1 cellular context compared by ENCODE assay signal in the genomic region with DNA sequence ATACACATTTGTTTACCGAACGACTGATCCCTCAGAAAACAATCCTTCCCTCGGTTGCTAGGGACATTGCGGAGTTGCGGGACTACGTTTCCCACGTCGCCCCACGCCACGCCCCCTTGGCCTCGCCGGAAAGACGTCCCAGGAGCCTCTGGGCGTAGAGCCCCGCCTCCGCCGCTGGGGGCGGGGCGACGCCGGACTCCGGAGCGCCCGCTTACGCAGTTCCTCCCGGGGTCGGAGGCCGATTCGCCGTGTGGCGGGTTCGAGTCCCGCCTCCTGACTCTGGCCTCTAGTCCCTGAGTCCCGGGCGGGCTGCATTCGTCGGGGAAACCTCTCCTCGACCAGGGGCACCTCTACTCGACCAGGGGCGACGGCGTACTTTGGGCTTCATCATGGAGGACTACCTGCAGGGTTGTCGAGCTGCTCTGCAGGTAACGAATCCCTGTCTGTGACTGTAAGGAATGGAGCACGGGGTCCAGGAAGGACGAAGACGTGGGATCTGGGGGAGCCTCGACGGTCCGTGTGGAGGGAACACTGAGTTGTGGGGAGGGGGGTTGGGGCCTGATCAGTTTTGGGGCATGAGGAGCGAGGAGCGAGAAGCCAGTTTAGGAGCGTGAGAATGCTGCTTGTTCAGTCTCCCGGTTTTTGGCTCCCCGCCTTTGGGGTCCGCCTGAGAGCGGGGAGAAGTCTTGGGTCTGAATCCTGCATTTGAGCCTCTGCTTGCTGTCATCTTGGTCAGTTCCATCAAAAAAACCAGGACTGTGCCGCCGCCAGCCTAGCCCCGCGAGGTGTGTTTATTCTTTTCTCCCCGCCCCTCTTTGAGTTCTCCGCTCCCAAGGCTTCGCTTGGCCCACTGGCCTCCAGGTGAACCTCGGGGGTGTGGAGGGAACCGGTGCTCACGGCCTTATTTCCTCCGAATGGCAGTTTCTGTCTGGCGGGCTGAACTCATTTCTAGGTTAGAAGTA.
TF ChIP-seq lines count a peak whose summit lies in the region.

A gene with protein sequence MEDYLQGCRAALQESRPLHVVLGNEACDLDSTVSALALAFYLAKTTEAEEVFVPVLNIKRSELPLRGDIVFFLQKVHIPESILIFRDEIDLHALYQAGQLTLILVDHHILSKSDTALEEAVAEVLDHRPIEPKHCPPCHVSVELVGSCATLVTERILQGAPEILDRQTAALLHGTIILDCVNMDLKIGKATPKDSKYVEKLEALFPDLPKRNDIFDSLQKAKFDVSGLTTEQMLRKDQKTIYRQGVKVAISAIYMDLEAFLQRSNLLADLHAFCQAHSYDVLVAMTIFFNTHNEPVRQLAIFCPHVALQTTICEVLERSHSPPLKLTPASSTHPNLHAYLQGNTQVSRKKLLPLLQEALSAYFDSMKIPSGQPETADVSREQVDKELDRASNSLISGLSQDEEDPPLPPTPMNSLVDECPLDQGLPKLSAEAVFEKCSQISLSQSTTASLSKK (plus strand): TSS at position 206 of the 962 bp plus-strand sequence. CDS start 184 bp downstream, at position 390.

TF ChIP-seq in HepG2, 621 proteins besides CTCF, POLR2A, EP300 and RAD21 (continued from another document and continues in another):
- TF ChIP-seq, protein P1, sequence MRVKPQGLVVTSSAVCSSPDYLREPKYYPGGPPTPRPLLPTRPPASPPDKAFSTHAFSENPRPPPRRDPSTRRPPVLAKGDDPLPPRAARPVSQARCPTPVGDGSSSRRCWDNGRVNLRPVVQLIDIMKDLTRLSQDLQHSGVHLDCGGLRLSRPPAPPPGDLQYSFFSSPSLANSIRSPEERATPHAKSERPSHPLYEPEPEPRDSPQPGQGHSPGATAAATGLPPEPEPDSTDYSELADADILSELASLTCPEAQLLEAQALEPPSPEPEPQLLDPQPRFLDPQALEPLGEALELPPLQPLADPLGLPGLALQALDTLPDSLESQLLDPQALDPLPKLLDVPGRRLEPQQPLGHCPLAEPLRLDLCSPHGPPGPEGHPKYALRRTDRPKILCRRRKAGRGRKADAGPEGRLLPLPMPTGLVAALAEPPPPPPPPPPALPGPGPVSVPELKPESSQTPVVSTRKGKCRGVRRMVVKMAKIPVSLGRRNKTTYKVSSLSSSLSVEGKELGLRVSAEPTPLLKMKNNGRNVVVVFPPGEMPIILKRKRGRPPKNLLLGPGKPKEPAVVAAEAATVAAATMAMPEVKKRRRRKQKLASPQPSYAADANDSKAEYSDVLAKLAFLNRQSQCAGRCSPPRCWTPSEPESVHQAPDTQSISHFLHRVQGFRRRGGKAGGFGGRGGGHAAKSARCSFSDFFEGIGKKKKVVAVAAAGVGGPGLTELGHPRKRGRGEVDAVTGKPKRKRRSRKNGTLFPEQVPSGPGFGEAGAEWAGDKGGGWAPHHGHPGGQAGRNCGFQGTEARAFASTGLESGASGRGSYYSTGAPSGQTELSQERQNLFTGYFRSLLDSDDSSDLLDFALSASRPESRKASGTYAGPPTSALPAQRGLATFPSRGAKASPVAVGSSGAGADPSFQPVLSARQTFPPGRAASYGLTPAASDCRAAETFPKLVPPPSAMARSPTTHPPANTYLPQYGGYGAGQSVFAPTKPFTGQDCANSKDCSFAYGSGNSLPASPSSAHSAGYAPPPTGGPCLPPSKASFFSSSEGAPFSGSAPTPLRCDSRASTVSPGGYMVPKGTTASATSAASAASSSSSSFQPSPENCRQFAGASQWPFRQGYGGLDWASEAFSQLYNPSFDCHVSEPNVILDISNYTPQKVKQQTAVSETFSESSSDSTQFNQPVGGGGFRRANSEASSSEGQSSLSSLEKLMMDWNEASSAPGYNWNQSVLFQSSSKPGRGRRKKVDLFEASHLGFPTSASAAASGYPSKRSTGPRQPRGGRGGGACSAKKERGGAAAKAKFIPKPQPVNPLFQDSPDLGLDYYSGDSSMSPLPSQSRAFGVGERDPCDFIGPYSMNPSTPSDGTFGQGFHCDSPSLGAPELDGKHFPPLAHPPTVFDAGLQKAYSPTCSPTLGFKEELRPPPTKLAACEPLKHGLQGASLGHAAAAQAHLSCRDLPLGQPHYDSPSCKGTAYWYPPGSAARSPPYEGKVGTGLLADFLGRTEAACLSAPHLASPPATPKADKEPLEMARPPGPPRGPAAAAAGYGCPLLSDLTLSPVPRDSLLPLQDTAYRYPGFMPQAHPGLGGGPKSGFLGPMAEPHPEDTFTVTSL (CRISPR knock-in tag; IDR thresholded peaks at IDR 0.05; ENCODE audit: borderline replicate concordance): no peak
- 0 out of 2 replicates have a peak, but pooled peaks have one; percentile 69 for TF ChIP-seq ZNF839 (CRISPR knock-in tag; IDR thresholded peaks at IDR 0.05; ENCODE audit: borderline replicate concordance)
- TF ChIP-seq ZC3H4 (CRISPR knock-in tag; IDR thresholded peaks at IDR 0.05; ENCODE audit: borderline replicate concordance): no peak
- 0 out of 2 replicates have a peak, but pooled peaks have one; percentile 44 for TF ChIP-seq ELF1 (CRISPR knock-in tag; IDR thresholded peaks at IDR 0.05)
- no peak for TF ChIP-seq ZNF674 (CRISPR knock-in tag; IDR thresholded peaks at IDR 0.05; ENCODE audit: low read depth)
- TF ChIP-seq, protein P2, sequence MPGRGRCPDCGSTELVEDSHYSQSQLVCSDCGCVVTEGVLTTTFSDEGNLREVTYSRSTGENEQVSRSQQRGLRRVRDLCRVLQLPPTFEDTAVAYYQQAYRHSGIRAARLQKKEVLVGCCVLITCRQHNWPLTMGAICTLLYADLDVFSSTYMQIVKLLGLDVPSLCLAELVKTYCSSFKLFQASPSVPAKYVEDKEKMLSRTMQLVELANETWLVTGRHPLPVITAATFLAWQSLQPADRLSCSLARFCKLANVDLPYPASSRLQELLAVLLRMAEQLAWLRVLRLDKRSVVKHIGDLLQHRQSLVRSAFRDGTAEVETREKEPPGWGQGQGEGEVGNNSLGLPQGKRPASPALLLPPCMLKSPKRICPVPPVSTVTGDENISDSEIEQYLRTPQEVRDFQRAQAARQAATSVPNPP (CRISPR knock-in tag; IDR thresholded peaks at IDR 0.05): no peak
- TF ChIP-seq, protein P3, sequence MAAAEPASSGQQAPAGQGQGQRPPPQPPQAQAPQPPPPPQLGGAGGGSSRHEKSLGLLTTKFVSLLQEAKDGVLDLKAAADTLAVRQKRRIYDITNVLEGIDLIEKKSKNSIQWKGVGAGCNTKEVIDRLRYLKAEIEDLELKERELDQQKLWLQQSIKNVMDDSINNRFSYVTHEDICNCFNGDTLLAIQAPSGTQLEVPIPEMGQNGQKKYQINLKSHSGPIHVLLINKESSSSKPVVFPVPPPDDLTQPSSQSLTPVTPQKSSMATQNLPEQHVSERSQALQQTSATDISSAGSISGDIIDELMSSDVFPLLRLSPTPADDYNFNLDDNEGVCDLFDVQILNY (CRISPR knock-in tag; conservative IDR thresholded peaks at IDR 0.05): no peak
- peak; percentile 52 for TF ChIP-seq KMT2B (CRISPR knock-in tag; IDR thresholded peaks at IDR 0.05)
- TF ChIP-seq, protein P4, sequence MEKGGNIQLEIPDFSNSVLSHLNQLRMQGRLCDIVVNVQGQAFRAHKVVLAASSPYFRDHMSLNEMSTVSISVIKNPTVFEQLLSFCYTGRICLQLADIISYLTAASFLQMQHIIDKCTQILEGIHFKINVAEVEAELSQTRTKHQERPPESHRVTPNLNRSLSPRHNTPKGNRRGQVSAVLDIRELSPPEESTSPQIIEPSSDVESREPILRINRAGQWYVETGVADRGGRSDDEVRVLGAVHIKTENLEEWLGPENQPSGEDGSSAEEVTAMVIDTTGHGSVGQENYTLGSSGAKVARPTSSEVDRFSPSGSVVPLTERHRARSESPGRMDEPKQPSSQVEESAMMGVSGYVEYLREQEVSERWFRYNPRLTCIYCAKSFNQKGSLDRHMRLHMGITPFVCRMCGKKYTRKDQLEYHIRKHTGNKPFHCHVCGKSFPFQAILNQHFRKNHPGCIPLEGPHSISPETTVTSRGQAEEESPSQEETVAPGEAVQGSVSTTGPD (CRISPR knock-in tag; IDR thresholded peaks at IDR 0.05): no peak
- TF ChIP-seq ATAD3A (CRISPR knock-in tag; IDR thresholded peaks at IDR 0.05): no peak
- TF ChIP-seq SMAD3 (CRISPR knock-in tag; IDR thresholded peaks at IDR 0.05): no peak; the same call in 1 of the 2 replicates
- TF ChIP-seq ZNF614 (CRISPR knock-in tag; IDR thresholded peaks at IDR 0.05; ENCODE audit: borderline replicate concordance): no peak
- peak; percentile 80 for TF ChIP-seq AGO1 (IDR thresholded peaks at IDR 0.05; ENCODE audit: low read depth, low read length, poor library complexity, severe bottlenecking)
- TF ChIP-seq SIX4 (CRISPR knock-in tag; IDR thresholded peaks at IDR 0.05): no peak
- no peak for TF ChIP-seq IKZF1 (IDR thresholded peaks at IDR 0.05)
- no peak for TF ChIP-seq MAFK (conservative IDR thresholded peaks at IDR 0.05 in 1 of 2, IDR thresholded peaks at IDR 0.05 in 1 of 2; ENCODE audit: low read length in 2 of 2)
- peak; percentile 68; the same call in 1 of the 2 replicates for TF ChIP-seq SNAPC2 (CRISPR knock-in tag; IDR thresholded peaks at IDR 0.05)
- no peak for TF ChIP-seq ZNF251 (CRISPR knock-in tag; IDR thresholded peaks at IDR 0.05)
- no peak for TF ChIP-seq CENPX (CRISPR knock-in tag; IDR thresholded peaks at IDR 0.05)
- no peak; the same call in 1 of the 2 replicates for TF ChIP-seq XBP1 (CRISPR knock-in tag; IDR thresholded peaks at IDR 0.05)
- TF ChIP-seq ZNF432 (CRISPR knock-in tag; IDR thresholded peaks at IDR 0.05; ENCODE audit: borderline replicate concordance): no peak
- TF ChIP-seq KLF16 (CRISPR knock-in tag; IDR thresholded peaks at IDR 0.05): no peak
- TF ChIP-seq NFE2L1 (CRISPR knock-in tag; IDR thresholded peaks at IDR 0.05; ENCODE audit: borderline replicate concordance): no peak
- TF ChIP-seq, protein P5, sequence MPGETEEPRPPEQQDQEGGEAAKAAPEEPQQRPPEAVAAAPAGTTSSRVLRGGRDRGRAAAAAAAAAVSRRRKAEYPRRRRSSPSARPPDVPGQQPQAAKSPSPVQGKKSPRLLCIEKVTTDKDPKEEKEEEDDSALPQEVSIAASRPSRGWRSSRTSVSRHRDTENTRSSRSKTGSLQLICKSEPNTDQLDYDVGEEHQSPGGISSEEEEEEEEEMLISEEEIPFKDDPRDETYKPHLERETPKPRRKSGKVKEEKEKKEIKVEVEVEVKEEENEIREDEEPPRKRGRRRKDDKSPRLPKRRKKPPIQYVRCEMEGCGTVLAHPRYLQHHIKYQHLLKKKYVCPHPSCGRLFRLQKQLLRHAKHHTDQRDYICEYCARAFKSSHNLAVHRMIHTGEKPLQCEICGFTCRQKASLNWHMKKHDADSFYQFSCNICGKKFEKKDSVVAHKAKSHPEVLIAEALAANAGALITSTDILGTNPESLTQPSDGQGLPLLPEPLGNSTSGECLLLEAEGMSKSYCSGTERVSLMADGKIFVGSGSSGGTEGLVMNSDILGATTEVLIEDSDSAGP (CRISPR knock-in tag; IDR thresholded peaks at IDR 0.05; ENCODE audit: borderline replicate concordance): peak; percentile 88
- TF ChIP-seq, protein P6, sequence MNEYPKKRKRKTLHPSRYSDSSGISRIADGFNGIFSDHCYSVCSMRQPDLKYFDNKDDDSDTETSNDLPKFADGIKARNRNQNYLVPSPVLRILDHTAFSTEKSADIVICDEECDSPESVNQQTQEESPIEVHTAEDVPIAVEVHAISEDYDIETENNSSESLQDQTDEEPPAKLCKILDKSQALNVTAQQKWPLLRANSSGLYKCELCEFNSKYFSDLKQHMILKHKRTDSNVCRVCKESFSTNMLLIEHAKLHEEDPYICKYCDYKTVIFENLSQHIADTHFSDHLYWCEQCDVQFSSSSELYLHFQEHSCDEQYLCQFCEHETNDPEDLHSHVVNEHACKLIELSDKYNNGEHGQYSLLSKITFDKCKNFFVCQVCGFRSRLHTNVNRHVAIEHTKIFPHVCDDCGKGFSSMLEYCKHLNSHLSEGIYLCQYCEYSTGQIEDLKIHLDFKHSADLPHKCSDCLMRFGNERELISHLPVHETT (CRISPR knock-in tag; conservative IDR thresholded peaks at IDR 0.05): no peak; the same call in 1 of the 2 replicates
- no peak for TF ChIP-seq TCF7 (IDR thresholded peaks at IDR 0.05; ENCODE audit: low read depth)
- TF ChIP-seq ZNF138 (CRISPR knock-in tag; IDR thresholded peaks at IDR 0.05; ENCODE audit: low read depth): no peak
- TF ChIP-seq GTF3A (CRISPR knock-in tag; conservative IDR thresholded peaks at IDR 0.05): peak; percentile 87; the same call in 1 of the 2 replicates
- no peak for TF ChIP-seq ZBTB7A (CRISPR knock-in tag; IDR thresholded peaks at IDR 0.05)
- no peak for TF ChIP-seq SMAD9 (CRISPR knock-in tag; IDR thresholded peaks at IDR 0.05)
- no peak for TF ChIP-seq CBX2 (IDR thresholded peaks at IDR 0.05; ENCODE audit: low read depth, low read length)
- no peak for TF ChIP-seq CBX2 (CRISPR knock-in tag; IDR thresholded peaks at IDR 0.05; ENCODE audit: low read depth)
- no peak for TF ChIP-seq HNRNPH1 (optimal IDR thresholded peaks at IDR 0.05; ENCODE audit: low read depth, low read length)
- TF ChIP-seq, protein P7, sequence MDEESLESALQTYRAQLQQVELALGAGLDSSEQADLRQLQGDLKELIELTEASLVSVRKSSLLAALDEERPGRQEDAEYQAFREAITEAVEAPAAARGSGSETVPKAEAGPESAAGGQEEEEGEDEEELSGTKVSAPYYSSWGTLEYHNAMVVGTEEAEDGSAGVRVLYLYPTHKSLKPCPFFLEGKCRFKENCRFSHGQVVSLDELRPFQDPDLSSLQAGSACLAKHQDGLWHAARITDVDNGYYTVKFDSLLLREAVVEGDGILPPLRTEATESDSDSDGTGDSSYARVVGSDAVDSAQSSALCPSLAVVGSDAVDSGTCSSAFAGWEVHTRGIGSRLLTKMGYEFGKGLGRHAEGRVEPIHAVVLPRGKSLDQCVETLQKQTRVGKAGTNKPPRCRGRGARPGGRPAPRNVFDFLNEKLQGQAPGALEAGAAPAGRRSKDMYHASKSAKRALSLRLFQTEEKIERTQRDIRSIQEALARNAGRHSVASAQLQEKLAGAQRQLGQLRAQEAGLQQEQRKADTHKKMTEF (CRISPR knock-in tag; IDR thresholded peaks at IDR 0.05): no peak
- TF ChIP-seq ERF (CRISPR knock-in tag; IDR thresholded peaks at IDR 0.05): peak; percentile 60; the same call in 1 of the 2 replicates
- peak; percentile 66 for TF ChIP-seq RFX3 (CRISPR knock-in tag; IDR thresholded peaks at IDR 0.05)
- TF ChIP-seq GATAD1 (CRISPR knock-in tag; IDR thresholded peaks at IDR 0.05): peak; percentile 30; the same call in 1 of the 2 replicates
- no peak for TF ChIP-seq ZNF776 (CRISPR knock-in tag; IDR thresholded peaks at IDR 0.05)
- TF ChIP-seq, protein P8, sequence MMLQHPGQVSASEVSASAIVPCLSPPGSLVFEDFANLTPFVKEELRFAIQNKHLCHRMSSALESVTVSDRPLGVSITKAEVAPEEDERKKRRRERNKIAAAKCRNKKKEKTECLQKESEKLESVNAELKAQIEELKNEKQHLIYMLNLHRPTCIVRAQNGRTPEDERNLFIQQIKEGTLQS (CRISPR knock-in tag; IDR thresholded peaks at IDR 0.05): no peak
- TF ChIP-seq, protein P9, sequence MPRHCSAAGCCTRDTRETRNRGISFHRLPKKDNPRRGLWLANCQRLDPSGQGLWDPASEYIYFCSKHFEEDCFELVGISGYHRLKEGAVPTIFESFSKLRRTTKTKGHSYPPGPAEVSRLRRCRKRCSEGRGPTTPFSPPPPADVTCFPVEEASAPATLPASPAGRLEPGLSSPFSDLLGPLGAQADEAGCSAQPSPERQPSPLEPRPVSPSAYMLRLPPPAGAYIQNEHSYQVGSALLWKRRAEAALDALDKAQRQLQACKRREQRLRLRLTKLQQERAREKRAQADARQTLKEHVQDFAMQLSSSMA (CRISPR knock-in tag; IDR thresholded peaks at IDR 0.05): no peak
- TF ChIP-seq MYC (CRISPR knock-in tag; IDR thresholded peaks at IDR 0.05; ENCODE audit: borderline replicate concordance): peak; percentile 76; the same call in 1 of the 2 replicates
